Comparison of ENCODE assay signal across 9 cellular contexts in genomic region chr3:71754610-71755253, GRCh38. TPM values are rescaled to one million over a fixed set of nuclear protein-coding genes. Genes with fewer than 3 reads are reported as not detected.
DNase-seq lines count a peak whose midpoint lies in the region; ATAC-seq and TF ChIP-seq lines count a peak whose summit lies in the region.
"Had no signal": no experiment of that assay in that cellular context is flagged by ENCODE, and none has a peak within 500 bp of the region (broad histone marks: within the 10 kb centered on the region; RNA-seq: fewer than 3 reads in every experiment).

No MANE protein-coding gene starts in this region.

- no peaks in the 10 kb centered on the region for H3K4me1 ChIP-seq in GM23248 (ENCODE audit: insufficient read depth)

- H3K4me1 Mint-ChIP-seq in activated naive CD8-positive, alpha-beta T cell treated with anti-CD3 and anti-CD28 coated beads, Interleukin-2, amount 10 ng/mL, durations not matched to agents 7 days and 5 days: peaks cover 2% of the 10 kb centered on the region
- peaks cover 3 to 9% of the 10 kb centered on the region in 2 donors for H3K4me1 Mint-ChIP-seq in stimulated activated naive B cell treated with anti-CD40 and anti-IgM and Interleukin-4, amounts not matched to agents 10 μg/mL and 1 μg/mL and 100 μg/mL, for 72 hours

- WGBS in GM23248 (ENCODE audit: low coverage in 1 of 2, low lambda C conversion rate in 2 of 2, missing lambda C conversion rate in 2 of 2), 2 experiments: 15 to 22% methylated on average over 49 to 56 of the region's 65 CpGs

- no peak overlapping the region for H3K9ac ChIP-seq in GM23248

- no peaks in the 10 kb centered on the region for H3F3A ChIP-seq in GM23248 (ENCODE audit: insufficient read depth)

- H3K4me3 Mint-ChIP-seq in activated naive CD8-positive, alpha-beta T cell treated with anti-CD3 and anti-CD28 coated beads, Interleukin-2, amount 10 ng/mL, durations not matched to agents 7 days and 5 days: peak overlapping the region; percentile 21
- peak overlapping the region; percentile 71 to 79 for H3K4me3 Mint-ChIP-seq in stimulated activated naive B cell treated with anti-CD40 and anti-IgM and Interleukin-4, amounts not matched to agents 10 μg/mL and 1 μg/mL and 100 μg/mL, for 72 hours

- no peak for ATAC-seq in activated naive CD8-positive, alpha-beta T cell treated with anti-CD3 and anti-CD28 coated beads, Interleukin-2, amount 10 ng/mL, durations not matched to agents 7 days and 5 days (ENCODE audit: low read depth)
- ATAC-seq in stimulated activated naive B cell treated with anti-CD40 and anti-IgM and Interleukin-4, amounts not matched to agents 10 μg/mL and 1 μg/mL and 100 μg/mL, for 72 hours (replicated peaks): no peak
- no peak for ATAC-seq in HG02970 (IDR thresholded peaks at IDR 0.05; ENCODE audit: low FRiP score, unreplicated experiment)

- no peaks in the 10 kb centered on the region for H3K79me2 ChIP-seq in GM23248 (ENCODE audit: insufficient read depth)

- H3K9me2 ChIP-seq in GM23248 (ENCODE audit: insufficient read depth): no peaks in the 10 kb centered on the region

- peak overlapping the region; percentile 49 for H3K4me3 ChIP-seq in kidney epithelial cell (ENCODE audit: low read depth, low read length)
- H3K4me3 ChIP-seq in GM23248: no peak overlapping the region

- DNase-seq in SIG-M5 treated with dmso at 0.1 percent for 504 hours (lab: John Stamatoyannopoulos, UW; ENCODE audit: unreplicated experiment) (peak; percentile 9), SIG-M5 (lab: John Stamatoyannopoulos, UW) (no peak), kidney epithelial cell (ENCODE audit: low read depth) (no peak), GM23248 (no peak)
- DNase-seq in activated naive CD8-positive, alpha-beta T cell treated with anti-CD3 and anti-CD28 coated beads, Interleukin-2, amount 10 ng/mL, durations not matched to agents 7 days and 5 days: no peak
- no peak for DNase-seq in stimulated activated naive B cell treated with anti-CD40 and anti-IgM and Interleukin-4, amounts not matched to agents 10 μg/mL and 1 μg/mL and 100 μg/mL, for 72 hours
- DNase-seq in stimulated activated naive CD4-positive, alpha-beta T cell treated with Interleukin-2 at 50 U/mL for 16 hours (lab: John Stamatoyannopoulos, UW): no peak

- no peak overlapping the region for H2AFZ ChIP-seq in GM23248

- no peak overlapping the region for H3K4me2 ChIP-seq in GM23248 (ENCODE audit: unreplicated experiment)

- H3K36me3 ChIP-seq in kidney epithelial cell (ENCODE audit: control insufficient read depth, insufficient read depth, low read length) (no peaks in the 10 kb centered on the region), GM23248 (ENCODE audit: low read depth) (no peaks in the 10 kb centered on the region)

- no peak overlapping the region for H3K27ac Mint-ChIP-seq in activated naive CD8-positive, alpha-beta T cell treated with anti-CD3 and anti-CD28 coated beads, Interleukin-2, amount 10 ng/mL, durations not matched to agents 7 days and 5 days
- H3K27ac Mint-ChIP-seq in stimulated activated naive B cell treated with anti-CD40 and anti-IgM and Interleukin-4, amounts not matched to agents 10 μg/mL and 1 μg/mL and 100 μg/mL, for 72 hours: peak overlapping the region; percentile 75

- peaks cover 59% of the 10 kb centered on the region for H3K27me3 Mint-ChIP-seq in activated naive CD8-positive, alpha-beta T cell treated with anti-CD3 and anti-CD28 coated beads, Interleukin-2, amount 10 ng/mL, durations not matched to agents 7 days and 5 days
- H3K27me3 Mint-ChIP-seq in stimulated activated naive B cell treated with anti-CD40 and anti-IgM and Interleukin-4, amounts not matched to agents 10 μg/mL and 1 μg/mL and 100 μg/mL, for 72 hours: peaks cover 55 to 65% of the 10 kb centered on the region in 2 donors

- POLR2A ChIA-PET in activated naive CD8-positive, alpha-beta T cell treated with anti-CD3 and anti-CD28 coated beads, Interleukin-2, amount 10 ng/mL, durations not matched to agents 7 days and 5 days (lab: Charles Lee): no interaction called here

- H4K20me1 ChIP-seq in GM23248 (ENCODE audit: insufficient read depth): no peaks in the 10 kb centered on the region

- H3K27ac ChIP-seq in GM23248: no peak overlapping the region

- no peaks in the 10 kb centered on the region for H3K36me3 Mint-ChIP-seq in activated naive CD8-positive, alpha-beta T cell treated with anti-CD3 and anti-CD28 coated beads, Interleukin-2, amount 10 ng/mL, durations not matched to agents 7 days and 5 days
- H3K36me3 Mint-ChIP-seq in stimulated activated naive B cell treated with anti-CD40 and anti-IgM and Interleukin-4, amounts not matched to agents 10 μg/mL and 1 μg/mL and 100 μg/mL, for 72 hours: peaks cover 0 to 3% of the 10 kb centered on the region in 2 donors

- TF ChIP-seq CTCF in kidney epithelial cell (IDR thresholded peaks at IDR 0.05; ENCODE audit: insufficient read depth, low read length, poor library complexity, severe bottlenecking): no peak

- H3K9me3 ChIP-seq in GM23248 (ENCODE audit: low read depth): no peaks in the 10 kb centered on the region

- in situ Hi-C loops in GM23248 (cut with MboI): no loop called here

- H3K27me3 ChIP-seq in kidney epithelial cell (ENCODE audit: control insufficient read depth, insufficient read depth, low read length) (peaks cover 22% of the 10 kb centered on the region), GM23248 (replicated peaks; ENCODE audit: insufficient read depth) (peaks cover 59% of the 10 kb centered on the region)

- no peaks in the 10 kb centered on the region for H3K9me3 Mint-ChIP-seq in activated naive CD8-positive, alpha-beta T cell treated with anti-CD3 and anti-CD28 coated beads, Interleukin-2, amount 10 ng/mL, durations not matched to agents 7 days and 5 days
- peaks cover 0 to 1% of the 10 kb centered on the region in 2 donors for H3K9me3 Mint-ChIP-seq in stimulated activated naive B cell treated with anti-CD40 and anti-IgM and Interleukin-4, amounts not matched to agents 10 μg/mL and 1 μg/mL and 100 μg/mL, for 72 hours

RNA-seq across cellular contexts. Expression of gene GPR27, which starts 1.1 kb away (rescaled TPM):
- under 1 TPM; 0.17 to 0.28 TPM for total RNA-seq in activated naive CD8-positive, alpha-beta T cell treated with anti-CD3 and anti-CD28 coated beads, Interleukin-2, amount 10 ng/mL, durations not matched to agents 7 days and 5 days
- total RNA-seq in kidney epithelial cell: 7.5 and 8.9 TPM in 2 replicates
- total RNA-seq in GM23248 (2014; rRNA removed; shearing (Covaris generic)): not detected in 2 replicates
- polyA plus RNA-seq in GM23248 (2016; fragmentation: Nextera tagmentation; extraction: Ambion mirVana): 0.10 TPM in 1 of 2 replicates, not detected in the other

RNA-seq across cellular contexts. Expression of gene EIF4E3, which starts 29.5 kb away (rescaled TPM):
- 10 to 100 TPM; 63.6 to 64.6 TPM for total RNA-seq in activated naive CD8-positive, alpha-beta T cell treated with anti-CD3 and anti-CD28 coated beads, Interleukin-2, amount 10 ng/mL, durations not matched to agents 7 days and 5 days
- total RNA-seq in kidney epithelial cell: 8.7 and 9.1 TPM in 2 replicates
- total RNA-seq in GM23248 (2014; rRNA removed; shearing (Covaris generic)): 1.1 TPM in 2 replicates
- 0.79 and 1.1 TPM in 2 replicates for polyA plus RNA-seq in GM23248 (2016; fragmentation: Nextera tagmentation; extraction: Ambion mirVana)

RNA-seq across cellular contexts. Expression of gene PROK2, which starts 30.2 kb away (rescaled TPM):
- total RNA-seq in activated naive CD8-positive, alpha-beta T cell treated with anti-CD3 and anti-CD28 coated beads, Interleukin-2, amount 10 ng/mL, durations not matched to agents 7 days and 5 days: not detected
- total RNA-seq in kidney epithelial cell: not detected in 2 replicates
- not detected in 2 replicates for total RNA-seq in GM23248 (2014; rRNA removed; shearing (Covaris generic))
- polyA plus RNA-seq in GM23248 (2016; fragmentation: Nextera tagmentation; extraction: Ambion mirVana): not detected in 2 replicates
- total RNA-seq: renal cortical epithelial cell had no signal
